ENCODE assay signal across 1 cellular context in genomic region chr11:3952715-3953114, GRCh38.
TF ChIP-seq lines count a peak whose summit lies in the region.

No MANE protein-coding gene starts in this region.

TF ChIP-seq in HEK293, 187 proteins besides CTCF, POLR2A, EP300 and RAD21:
- TF ChIP-seq ZBTB7A (tag by site-specific recombination; IDR thresholded peaks at IDR 0.05; ENCODE audit: low read depth) (no peak), ZSCAN16 (tag by site-specific recombination; IDR thresholded peaks at IDR 0.05) (no peak), ZNF146 (tag by site-specific recombination; IDR thresholded peaks at IDR 0.05) (no peak), ZNF623 (tag by site-specific recombination; IDR thresholded peaks at IDR 0.05) (no peak), ZBTB44 (tag by site-specific recombination; IDR thresholded peaks at IDR 0.05) (no peak), REST (tag by site-specific recombination; IDR thresholded peaks at IDR 0.05) (peak; percentile 75)
